In the genomic region with DNA sequence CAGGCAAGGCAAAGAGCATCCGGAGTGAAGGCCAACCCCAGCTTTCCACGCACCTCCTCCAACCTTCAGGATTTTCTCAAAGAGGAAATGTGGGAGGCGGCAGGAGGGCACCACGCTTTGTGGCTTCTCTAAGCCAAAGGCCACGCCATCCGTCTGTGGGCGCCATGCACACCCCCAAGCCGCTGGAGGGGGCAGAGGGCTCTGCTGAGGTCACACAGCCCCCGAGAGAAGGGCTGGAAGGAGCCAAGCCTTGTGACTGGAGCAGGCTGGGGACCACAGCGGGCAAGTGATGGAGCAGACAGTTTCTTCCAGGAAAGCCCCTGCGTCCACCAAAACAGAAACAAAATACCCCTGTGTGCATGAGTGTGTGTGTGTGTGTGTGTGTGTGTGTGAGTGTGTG, we compare ENCODE assay signal across 15 cellular contexts.
"Had no signal": no experiment of that assay in that cellular context is flagged by ENCODE, and none has a peak within 500 bp of the region (broad histone marks: within the 10 kb centered on the region; RNA-seq: fewer than 3 reads in every experiment).

No MANE protein-coding gene starts in this region.

- H3K4me1 ChIP-seq: ascending aorta, psoas muscle had no signal

- H3K36me3 ChIP-seq: ascending aorta, heart left ventricle, sigmoid colon had no signal

- DNase-seq: activated CD4-positive, alpha-beta T cell treated with anti-CD3 and anti-CD28 coated beads, Interleukin-2, amount 50 U/mL, for 1 hour; activated naive CD4-positive, alpha-beta T cell; activated naive CD8-positive, alpha-beta T cell treated with anti-CD3 and anti-CD28 coated beads, Interleukin-2, amount 50 U/mL, for 24 hours; activated T-cell treated with anti-CD3 and anti-CD28 coated beads, Interleukin-2, amount 50 U/mL, for 72 hours; effector CD4-positive, alpha-beta T cell; mucosa of descending colon; nucleus accumbens; psoas muscle; sigmoid colon; stimulated activated CD4-positive, alpha-beta T cell treated with anti-CD3 and anti-CD28 coated beads, Interleukin-12 subunit alpha, Interleukin-12 subunit beta, amount 100 ng/mL, for 4 hours; stimulated activated naive CD4-positive, alpha-beta T cell treated with Interleukin-2 at 50 U/mL for 16 hours had no signal

- H3K27ac ChIP-seq: ascending aorta, heart left ventricle, psoas muscle, sigmoid colon, SK-N-MC had no signal

- H3K9me3 ChIP-seq: ascending aorta, mucosa of descending colon, psoas muscle, sigmoid colon had no signal

- H3K27me3 ChIP-seq: ascending aorta had no signal

- H3K4me3 ChIP-seq: ascending aorta, heart left ventricle, mucosa of descending colon, psoas muscle, sigmoid colon, SK-N-MC had no signal

- ATAC-seq: activated naive CD8-positive, alpha-beta T cell treated with anti-CD3 and anti-CD28 coated beads, Interleukin-2, amount 50 U/mL, for 24 hours; activated T-cell treated with anti-CD3 and anti-CD28 coated beads, Interleukin-2, amount 50 U/mL, for 72 hours; heart left ventricle; mucosa of descending colon; naive thymus-derived CD8-positive, alpha-beta T cell; psoas muscle had no signal
